In genomic region chr22:31347251-31348008, GRCh38 we compare ENCODE assay signal across 8 cellular contexts. TPM values are rescaled to one million over a fixed set of nuclear protein-coding genes. Genes with fewer than 3 reads are reported as not detected.
DNase-seq lines count a peak whose midpoint lies in the region; ATAC-seq, FAIRE-seq and TF ChIP-seq lines count a peak whose summit lies in the region.

No MANE protein-coding gene starts in this region.

- ATAC-seq in HG02970 (IDR thresholded peaks at IDR 0.05; ENCODE audit: low FRiP score, unreplicated experiment) (no peak), GM21619 (IDR thresholded peaks at IDR 0.05; ENCODE audit: unreplicated experiment) (no peak)

- FAIRE-seq in GM12892 (lab: Jason Lieb, UNC): peak; percentile 89

- peak; percentile 54 for DNase-seq in GM12892 (ENCODE audit: insufficient read length)
- DNase-seq in NCI-H1105 (lab: John Stamatoyannopoulos, UW): peak; percentile 46
- peak; percentile 32 for DNase-seq in T-helper 9 cell
- DNase-seq in astrocyte of the spinal cord (ENCODE audit: low read depth, low spot score): peak; percentile 71
- DNase-seq in hippocampal formation (lab: John Stamatoyannopoulos, UW): peak; percentile 47 to 68
- DNase-seq in renal cortical epithelial cell (ENCODE audit: low read depth): peak; percentile 54

- TF ChIP-seq CTCF in astrocyte of the spinal cord (IDR thresholded peaks at IDR 0.05; ENCODE audit: low read depth, low read length): no peak

- in situ Hi-C loops in astrocyte of the spinal cord (cut with HindIII; ENCODE audit: low sequenced_read_pairs): no loop called here

- TF ChIP-seq POLR2A in GM12892 (IDR thresholded peaks at IDR 0.05; ENCODE audit: low read depth, low read length): peak; percentile 71

- H3K4me3 ChIP-seq in astrocyte of the spinal cord (ENCODE audit: low read depth, low read length): peak overlapping the region; percentile 59

RNA-seq across cellular contexts. Expression of gene PATZ1, which starts 1.3 kb away (rescaled TPM):
- 8.2 TPM for polyA plus RNA-seq in GM12892 (2012; ENCODE audit: missing spikeins)
- 17.7 and 19.2 TPM in 2 replicates for total RNA-seq in renal cortical epithelial cell

RNA-seq across cellular contexts. Expression of gene DRG1, which starts 52.0 kb away (rescaled TPM):
- 60.9 TPM for polyA plus RNA-seq in GM12892 (2012; ENCODE audit: missing spikeins)
- total RNA-seq in renal cortical epithelial cell: 60.2 and 66.2 TPM in 2 replicates

RNA-seq across cellular contexts. Expression of gene PIK3IP1, which starts 55.1 kb away (rescaled TPM):
- 4.5 TPM for polyA plus RNA-seq in GM12892 (2012; ENCODE audit: missing spikeins)
- 28.5 and 30.9 TPM in 2 replicates for total RNA-seq in renal cortical epithelial cell
